1 cellular context compared by ENCODE assay signal in genomic region chr19:44776402-44777096, GRCh38.
TF ChIP-seq lines count a peak whose summit lies in the region.

No MANE protein-coding gene starts in this region.

TF ChIP-seq in IMR-90, 13 proteins besides CTCF, POLR2A, EP300 and RAD21:
- TF ChIP-seq SMC3 (IDR thresholded peaks at IDR 0.05; ENCODE audit: low read depth, low read length) (no peak), FOS (IDR thresholded peaks at IDR 0.05; ENCODE audit: low read depth, low read length) (no peak), BHLHE40 (IDR thresholded peaks at IDR 0.05; ENCODE audit: low read depth, low read length) (no peak), RFX5 (IDR thresholded peaks at IDR 0.05; ENCODE audit: low read depth, low read length) (no peak), CEBPB (IDR thresholded peaks at IDR 0.05; ENCODE audit: low read depth, low read length) (no peak), CHD1 (IDR thresholded peaks at IDR 0.05; ENCODE audit: low read depth, low read length) (no peak), MXI1 (IDR thresholded peaks at IDR 0.05; ENCODE audit: borderline replicate concordance, low read depth, low read length) (no peak), RCOR1 (IDR thresholded peaks at IDR 0.05; ENCODE audit: insufficient replicate concordance, low read length) (no peak), MAFK (IDR thresholded peaks at IDR 0.05; ENCODE audit: low read depth, low read length) (no peak)
TF ChIP-seq in IMR-90: peak in this region for 0.
